ENCODE assay signal across 17 cellular contexts in the genomic region with DNA sequence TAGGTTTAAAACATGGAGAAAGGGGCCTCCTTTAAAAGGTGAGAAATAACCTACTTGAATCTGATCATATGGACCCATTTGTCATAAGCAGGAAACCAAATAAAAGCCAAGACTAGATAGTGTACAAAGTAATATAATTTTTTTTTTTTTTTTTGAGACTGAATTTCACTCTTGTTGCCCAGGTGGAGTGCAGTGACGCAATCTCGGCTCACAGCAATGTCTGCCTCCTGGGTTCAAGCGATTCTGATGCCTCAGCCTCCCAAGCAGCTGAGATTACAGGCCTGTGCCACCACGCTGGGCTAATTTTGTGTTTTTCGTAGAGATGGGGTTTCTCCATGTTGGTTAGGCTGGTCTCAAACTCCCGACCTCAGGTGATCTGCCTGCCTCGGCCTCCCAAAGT.
"Had no signal": no experiment of that assay in that cellular context is flagged by ENCODE, and none has a peak within 500 bp of the region (broad histone marks: within the 10 kb centered on the region; RNA-seq: fewer than 3 reads in every experiment).

No MANE protein-coding gene starts in this region.

- H3K27ac ChIP-seq: pancreas had no signal

- H3K9me3 ChIP-seq: pancreas, stomach, thoracic aorta had no signal

- H3K9me3 Mint-ChIP-seq: activated CD4-positive, alpha-beta memory T cell treated with anti-CD3 and anti-CD28 coated beads, Interleukin-2, amount 10 ng/mL, durations not matched to agents 7 days and 5 days; activated naive CD8-positive, alpha-beta T cell treated with anti-CD3 and anti-CD28 coated beads for 36 hours; activated T-helper 17 cell treated with anti-CD3 and anti-CD28 coated beads, Interleukin-2, amount 50 U/mL, for 72 hours; endodermal cell; stimulated activated effector memory CD8-positive, alpha-beta T cell treated with anti-CD3 and anti-CD28 coated beads, Interleukin-12 subunit alpha, Interleukin-12 subunit beta, amount 100 ng/mL, for 72 hours had no signal

- H3K4me1 Mint-ChIP-seq: activated CD4-positive, alpha-beta memory T cell treated with anti-CD3 and anti-CD28 coated beads, Interleukin-2, amount 10 ng/mL, durations not matched to agents 7 days and 5 days; activated CD8-positive, alpha-beta memory T cell treated with anti-CD3 and anti-CD28 coated beads, Interleukin-2, amount 10 ng/mL, durations not matched to agents 7 days and 5 days; activated naive CD8-positive, alpha-beta T cell treated with anti-CD3 and anti-CD28 coated beads for 36 hours; activated T-helper 17 cell treated with anti-CD3 and anti-CD28 coated beads, Interleukin-2, amount 50 U/mL, for 72 hours; endodermal cell; naive thymus-derived CD4-positive, alpha-beta T cell; stimulated activated effector memory CD8-positive, alpha-beta T cell treated with anti-CD3 and anti-CD28 coated beads, Interleukin-12 subunit alpha, Interleukin-12 subunit beta, amount 100 ng/mL, for 72 hours had no signal

- H3K4me3 Mint-ChIP-seq: activated CD4-positive, alpha-beta memory T cell treated with anti-CD3 and anti-CD28 coated beads, Interleukin-2, amount 10 ng/mL, durations not matched to agents 7 days and 5 days; activated CD8-positive, alpha-beta memory T cell treated with anti-CD3 and anti-CD28 coated beads, Interleukin-2, amount 10 ng/mL, durations not matched to agents 7 days and 5 days; activated naive CD8-positive, alpha-beta T cell treated with anti-CD3 and anti-CD28 coated beads for 36 hours; activated T-helper 17 cell treated with anti-CD3 and anti-CD28 coated beads, Interleukin-2, amount 50 U/mL, for 72 hours; endodermal cell; naive thymus-derived CD4-positive, alpha-beta T cell; stimulated activated effector memory CD8-positive, alpha-beta T cell treated with anti-CD3 and anti-CD28 coated beads, Interleukin-12 subunit alpha, Interleukin-12 subunit beta, amount 100 ng/mL, for 72 hours had no signal

- H3K4me3 ChIP-seq: pancreas, smooth muscle cell, stomach, thoracic aorta had no signal

- H3K36me3 Mint-ChIP-seq: activated CD8-positive, alpha-beta memory T cell treated with anti-CD3 and anti-CD28 coated beads, Interleukin-2, amount 10 ng/mL, durations not matched to agents 7 days and 5 days; activated naive CD8-positive, alpha-beta T cell treated with anti-CD3 and anti-CD28 coated beads for 36 hours; naive thymus-derived CD4-positive, alpha-beta T cell; stimulated activated effector memory CD8-positive, alpha-beta T cell treated with anti-CD3 and anti-CD28 coated beads, Interleukin-12 subunit alpha, Interleukin-12 subunit beta, amount 100 ng/mL, for 72 hours had no signal

- H3K4me1 ChIP-seq: pancreas had no signal

- DNase-seq: activated CD4-positive, alpha-beta memory T cell treated with anti-CD3 and anti-CD28 coated beads, Interleukin-2, amount 10 ng/mL, durations not matched to agents 7 days and 5 days; activated CD4-positive, alpha-beta T cell treated with anti-CD3 and anti-CD28 coated beads for 48 hours; activated CD4-positive, CD25-positive, alpha-beta regulatory T cell; activated CD8-positive, alpha-beta memory T cell treated with anti-CD3 and anti-CD28 coated beads, Interleukin-2, amount 10 ng/mL, durations not matched to agents 7 days and 5 days; activated naive CD4-positive, alpha-beta T cell; activated naive CD8-positive, alpha-beta T cell treated with anti-CD3 and anti-CD28 coated beads for 36 hours; amniotic stem cell; endodermal cell; mesendoderm; naive thymus-derived CD4-positive, alpha-beta T cell; pancreas; stimulated activated CD4-positive, alpha-beta T cell treated with anti-CD3 and anti-CD28 coated beads, Interleukin-4, amount 100 ng/mL, for 1 hour; stomach had no signal

- ATAC-seq: activated CD8-positive, alpha-beta memory T cell treated with anti-CD3 and anti-CD28 coated beads, Interleukin-2, amount 10 ng/mL, durations not matched to agents 7 days and 5 days; activated T-helper 17 cell treated with anti-CD3 and anti-CD28 coated beads, Interleukin-2, amount 50 U/mL, for 72 hours; naive thymus-derived CD4-positive, alpha-beta T cell; pancreas; stimulated activated effector memory CD8-positive, alpha-beta T cell treated with anti-CD3 and anti-CD28 coated beads, Interleukin-12 subunit alpha, Interleukin-12 subunit beta, amount 100 ng/mL, for 72 hours had no signal

- H3K36me3 ChIP-seq: pancreas, stomach, thoracic aorta had no signal

- H3K27ac Mint-ChIP-seq: activated CD4-positive, alpha-beta memory T cell treated with anti-CD3 and anti-CD28 coated beads, Interleukin-2, amount 10 ng/mL, durations not matched to agents 7 days and 5 days; activated CD8-positive, alpha-beta memory T cell treated with anti-CD3 and anti-CD28 coated beads, Interleukin-2, amount 10 ng/mL, durations not matched to agents 7 days and 5 days; activated naive CD8-positive, alpha-beta T cell treated with anti-CD3 and anti-CD28 coated beads for 36 hours; activated T-helper 17 cell treated with anti-CD3 and anti-CD28 coated beads, Interleukin-2, amount 50 U/mL, for 72 hours; endodermal cell; naive thymus-derived CD4-positive, alpha-beta T cell; stimulated activated effector memory CD8-positive, alpha-beta T cell treated with anti-CD3 and anti-CD28 coated beads, Interleukin-12 subunit alpha, Interleukin-12 subunit beta, amount 100 ng/mL, for 72 hours had no signal

- H3K27me3 ChIP-seq: pancreas, stomach had no signal
